Comparison of ENCODE assay signal across 16 cellular contexts in genomic region chr2:5539281-5540211, GRCh38.
DNase-seq lines count a peak whose midpoint lies in the region.
"Had no signal": no experiment of that assay in that cellular context is flagged by ENCODE, and none has a peak within 500 bp of the region (broad histone marks: within the 10 kb centered on the region; RNA-seq: fewer than 3 reads in every experiment).

No MANE protein-coding gene starts in this region.

- peak overlapping the region; percentile 35; the same call in 1 of the 2 replicates for H3K4me3 ChIP-seq in HUES48 (ENCODE audit: low read depth, low read length)
- H3K4me3 ChIP-seq: heart right ventricle, vagina had no signal

- no peaks in the 10 kb centered on the region for H3K4me1 Mint-ChIP-seq in activated CD4-positive, alpha-beta T cell treated with anti-CD3 and anti-CD28 coated beads, Interleukin-2, amount 10 ng/mL, durations not matched to agents 7 days and 5 days

- peaks cover 25% of the 10 kb centered on the region for H3K4me1 ChIP-seq in HUES48 (ENCODE audit: control insufficient read depth, insufficient read depth, low read length)
- H3K4me1 ChIP-seq: vagina had no signal

- peaks cover 3% of the 10 kb centered on the region for H3K9me3 Mint-ChIP-seq in activated CD4-positive, alpha-beta T cell treated with anti-CD3 and anti-CD28 coated beads, Interleukin-2, amount 10 ng/mL, durations not matched to agents 7 days and 5 days

- H3K9ac ChIP-seq in HUES48 (ENCODE audit: low read depth, low read length) = no peak overlapping the region

- no peaks in the 10 kb centered on the region for H3K27me3 Mint-ChIP-seq in activated CD4-positive, alpha-beta T cell treated with anti-CD3 and anti-CD28 coated beads, Interleukin-2, amount 10 ng/mL, durations not matched to agents 7 days and 5 days

- H3K27me3 ChIP-seq in HUES48 (ENCODE audit: control insufficient read depth, insufficient read depth, low read length) = no peaks in the 10 kb centered on the region
- H3K27me3 ChIP-seq: vagina had no signal

- CTCF ChIA-PET in activated CD4-positive, alpha-beta T cell treated with anti-CD3 and anti-CD28 coated beads, Interleukin-2, amount 10 ng/mL, durations not matched to agents 7 days and 5 days (lab: Charles Lee) = no interaction called here

- H3K9me3 ChIP-seq in HUES48 (ENCODE audit: control insufficient read depth, insufficient read depth, low read length) = peaks cover 17% of the 10 kb centered on the region
- H3K9me3 ChIP-seq: vagina had no signal

- DNase-seq in SHP77 treated with DMSO at 0.1 percent for 48 hours (lab: John Stamatoyannopoulos, UW) (peak; percentile 73), islet precursor cell (peak; percentile 72), retina (peak; percentile 77), NOMO-1 treated with dmso at 0.1 percent for 144 hours (lab: John Stamatoyannopoulos, UW; ENCODE audit: unreplicated experiment) (no peak), cerebellar cortex (ENCODE audit: low spot score) (no peak)
- DNase-seq in activated CD4-positive, alpha-beta T cell treated with anti-CD3 and anti-CD28 coated beads, Interleukin-2, amount 10 ng/mL, durations not matched to agents 7 days and 5 days = no peak
- DNase-seq: activated effector memory CD4-positive, alpha-beta T cell treated with Interleukin-2 at 50 U/mL for 16 hours; amygdala; DMS79; heart right ventricle; IMR-90; NCI-H1048; NCI-H524 treated with DMSO at 0.1 percent for 48 hours; stimulated activated naive CD8-positive, alpha-beta T cell treated with anti-CD3 and anti-CD28 coated beads, Interleukin-15, Interleukin-2, amounts not matched to agents 100 U/mL and 50 U/mL, for 24 hours had no signal

- no peaks in the 10 kb centered on the region for H3K36me3 Mint-ChIP-seq in activated CD4-positive, alpha-beta T cell treated with anti-CD3 and anti-CD28 coated beads, Interleukin-2, amount 10 ng/mL, durations not matched to agents 7 days and 5 days (ENCODE audit: low read depth)

- H3K36me3 ChIP-seq in HUES48 (ENCODE audit: control insufficient read depth, insufficient read depth, low read length) = no peaks in the 10 kb centered on the region
- H3K36me3 ChIP-seq: heart right ventricle, vagina had no signal

- POLR2A ChIA-PET in activated CD4-positive, alpha-beta T cell treated with anti-CD3 and anti-CD28 coated beads, Interleukin-2, amount 10 ng/mL, durations not matched to agents 7 days and 5 days (lab: Charles Lee) = no interaction called here

- H3K27ac ChIP-seq in HUES48 (ENCODE audit: low read depth, low read length) = no peak overlapping the region
- H3K27ac ChIP-seq: heart right ventricle, vagina had no signal

- no peak overlapping the region for H3K27ac Mint-ChIP-seq in activated CD4-positive, alpha-beta T cell treated with anti-CD3 and anti-CD28 coated beads, Interleukin-2, amount 10 ng/mL, durations not matched to agents 7 days and 5 days

- H3K4me3 Mint-ChIP-seq in activated CD4-positive, alpha-beta T cell treated with anti-CD3 and anti-CD28 coated beads, Interleukin-2, amount 10 ng/mL, durations not matched to agents 7 days and 5 days = no peak overlapping the region

Comparison
In these comparisons a context has a peak if more than half of its experiments do, and no peak if none do; other contexts are left out.
1. DNase-seq: peak in SHP77 treated with DMSO at 0.1 percent for 48 hours (single experiment), islet precursor cell (single experiment) and retina (single experiment); none in NOMO-1 treated with dmso at 0.1 percent for 144 hours (single experiment), cerebellar cortex (single experiment) and activated CD4-positive, alpha-beta T cell treated with anti-CD3 and anti-CD28 coated beads, Interleukin-2, amount 10 ng/mL, durations not matched to agents 7 days and 5 days (single experiment).